8 cellular contexts compared by ENCODE assay signal in genomic region chr2:165573534-165574461, GRCh38.
DNase-seq lines count a peak whose midpoint lies in the region; ATAC-seq, FAIRE-seq and TF ChIP-seq lines count a peak whose summit lies in the region.

No MANE protein-coding gene starts in this region.

- H3K4me3 Mint-ChIP-seq in MCF 10A (ENCODE audit: unreplicated experiment) = peak overlapping the region; percentile 57
- no peak overlapping the region for H3K4me3 Mint-ChIP-seq in activated T-helper 17 cell treated with anti-CD3 and anti-CD28 coated beads, Interleukin-2, amount 50 U/mL, for 72 hours

- H3K27ac Mint-ChIP-seq in MCF 10A (ENCODE audit: low read depth, unreplicated experiment) = no peak overlapping the region
- no peak overlapping the region for H3K27ac Mint-ChIP-seq in activated T-helper 17 cell treated with anti-CD3 and anti-CD28 coated beads, Interleukin-2, amount 50 U/mL, for 72 hours

- no TSS peak for BruUV-seq in MCF 10A (replicated peaks; lab: Mats Ljungman, UMichigan)

- CTCF ChIA-PET in MCF 10A (lab: Yijun Ruan, JAX) = interaction anchor here (0.6 kb wide), 1 partner anchor 11 kb away, joined by 3 read pairs; no protein-coding TSS in a partner anchor

- peak overlapping the region; percentile 79 to 87 for H3K4me3 ChIP-seq in kidney (ENCODE audit: low read length in 2 of 2)
- peak overlapping the region; percentile 34 to 46 (median 41) for H3K4me3 ChIP-seq in stomach

- TF ChIP-seq POLR2A in stomach (IDR thresholded peaks at IDR 0.05) = no peak

- no peak for FAIRE-seq in kidney (lab: Jason Lieb, UNC)

- H3K36me3 Mint-ChIP-seq in MCF 10A (ENCODE audit: insufficient read depth, unreplicated experiment) = no peaks in the 10 kb centered on the region
- H3K36me3 Mint-ChIP-seq in activated T-helper 17 cell treated with anti-CD3 and anti-CD28 coated beads, Interleukin-2, amount 50 U/mL, for 72 hours (ENCODE audit: low read depth) = no peaks in the 10 kb centered on the region

- 19 to 26% (median 21%) methylated on average over 17 of the region's 17 CpGs for WGBS in stomach, 5 donors

- peaks cover 0 to 5% of the 10 kb centered on the region in 2 donors for H3K4me1 ChIP-seq in kidney (ENCODE audit: control insufficient read depth in 1 of 2, insufficient read depth in 1 of 2, low read depth in 1 of 2, low read length in 2 of 2)
- peaks cover 0 to 13% (median 4%) of the 10 kb centered on the region in 4 donors for H3K4me1 ChIP-seq in stomach

- no peak overlapping the region for H3K27ac ChIP-seq in kidney (ENCODE audit: low read depth in 2 of 2, low read length in 2 of 2)
- H3K27ac ChIP-seq in stomach = peak overlapping the region in 1 of 5 donors; percentile 44

- intact Hi-C loops in MCF 10A (cut with micrococcal nuclease) (no loop called here), kidney (cut with DNase I) (no loop called here), stomach (cut with DNase I; ENCODE audit: low total_unique reads) (no loop called here)

- no peak for TF ChIP-seq CTCF in MCF 10A (IDR thresholded peaks at IDR 0.05; ENCODE audit: unreplicated experiment)
- no peak for TF ChIP-seq CTCF in kidney (IDR thresholded peaks at IDR 0.05; ENCODE audit: borderline replicate concordance, extremely low read depth, insufficient read depth)
- TF ChIP-seq CTCF in stomach (IDR thresholded peaks at IDR 0.05) = no peak
- TF ChIP-seq CTCF in GM10266 (IDR thresholded peaks at IDR 0.05; ENCODE audit: control insufficient read depth, insufficient read depth, low read depth, missing control alignments) = no peak

- H3K9ac ChIP-seq in kidney (ENCODE audit: low read length in 2 of 2) = peak overlapping the region; percentile 46 to 72

- no peaks in the 10 kb centered on the region for H3K4me1 Mint-ChIP-seq in MCF 10A (ENCODE audit: insufficient read depth, unreplicated experiment)
- H3K4me1 Mint-ChIP-seq in activated T-helper 17 cell treated with anti-CD3 and anti-CD28 coated beads, Interleukin-2, amount 50 U/mL, for 72 hours = no peaks in the 10 kb centered on the region

- H3K27me3 Mint-ChIP-seq in MCF 10A (ENCODE audit: insufficient read depth, unreplicated experiment) = peaks cover 69% of the 10 kb centered on the region
- peaks cover 8% of the 10 kb centered on the region for H3K27me3 Mint-ChIP-seq in activated T-helper 17 cell treated with anti-CD3 and anti-CD28 coated beads, Interleukin-2, amount 50 U/mL, for 72 hours

- POLR2A ChIA-PET in MCF 10A (lab: Yijun Ruan, JAX) = no interaction called here

- no peaks in the 10 kb centered on the region for H3K36me3 ChIP-seq in kidney (ENCODE audit: control insufficient read depth in 1 of 2, insufficient read depth in 2 of 2, low read length in 2 of 2)
- no peaks in the 10 kb centered on the region for H3K36me3 ChIP-seq in stomach

- ATAC-seq in activated T-helper 17 cell treated with anti-CD3 and anti-CD28 coated beads, Interleukin-2, amount 50 U/mL, for 72 hours (replicated peaks) = no peak

- DNase-seq in DMS 273 treated with DMSO at 0.1 percent for 48 hours (lab: John Stamatoyannopoulos, UW) (peak; percentile 47), NCI-H2171 (lab: John Stamatoyannopoulos, UW) (peak; percentile 92), MCF 10A (ENCODE audit: unreplicated experiment) (no peak), kidney (no peak), stomach (peak; percentile 38), GM10266 (ENCODE audit: extremely low spot score) (no peak), GM19240 (ENCODE audit: insufficient read length, low spot score) (no peak)

- H3K9me3 Mint-ChIP-seq in MCF 10A (ENCODE audit: unreplicated experiment) = no peaks in the 10 kb centered on the region
- no peaks in the 10 kb centered on the region for H3K9me3 Mint-ChIP-seq in activated T-helper 17 cell treated with anti-CD3 and anti-CD28 coated beads, Interleukin-2, amount 50 U/mL, for 72 hours

- H3K9me3 ChIP-seq in kidney (ENCODE audit: control insufficient read depth in 1 of 2, low read length in 2 of 2) (no peaks in the 10 kb centered on the region), stomach (no peaks in the 10 kb centered on the region)

- no peak for TF ChIP-seq EP300 in stomach (IDR thresholded peaks at IDR 0.05)

- no peaks in the 10 kb centered on the region for H3K27me3 ChIP-seq in stomach

Comparison
In these comparisons a context has a peak if more than half of its experiments do, and no peak if none do; other contexts are left out.
1. DNase-seq: peak in DMS 273 treated with DMSO at 0.1 percent for 48 hours (single experiment), NCI-H2171 (single experiment) and stomach (single experiment); none in MCF 10A (single experiment), kidney (single experiment), GM10266 (single experiment) and GM19240 (single experiment).